ENCODE assay signal across 21 cellular contexts in the genomic region with DNA sequence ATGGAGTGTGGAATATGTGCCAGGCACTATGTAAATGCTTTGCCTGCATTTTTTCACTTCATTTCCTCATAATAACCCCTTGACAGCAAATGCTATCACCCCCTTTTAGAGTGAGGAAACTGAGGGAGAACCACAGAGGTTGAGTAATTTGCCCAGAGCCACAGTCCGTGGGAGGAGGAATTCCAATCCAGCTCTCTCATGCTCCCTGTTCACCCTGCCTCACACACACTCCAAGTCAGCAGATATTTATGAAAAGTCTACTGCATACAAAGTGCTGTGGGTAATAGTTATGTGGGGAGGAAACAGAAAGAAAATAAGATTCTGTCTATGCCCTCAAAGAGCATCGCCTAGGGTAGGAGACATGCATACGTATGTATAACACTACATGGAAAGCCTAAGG. TPM values are rescaled to one million over a fixed set of nuclear protein-coding genes. Genes with fewer than 3 reads are reported as not detected.
DNase-seq lines count a peak whose midpoint lies in the region; ATAC-seq, FAIRE-seq and TF ChIP-seq lines count a peak whose summit lies in the region.
"Had no signal": no experiment of that assay in that cellular context is flagged by ENCODE, and none has a peak within 500 bp of the region (broad histone marks: within the 10 kb centered on the region; RNA-seq: fewer than 3 reads in every experiment).

No MANE protein-coding gene starts in this region.

- no peaks in the 10 kb centered on the region for H3K9me2 ChIP-seq in GM23248 (ENCODE audit: insufficient read depth)

- H3K27ac Mint-ChIP-seq in astrocyte (ENCODE audit: unreplicated experiment), result peak overlapping the region; percentile 94
- no peak overlapping the region for H3K27ac Mint-ChIP-seq in stimulated activated memory B cell treated with anti-CD40 and anti-IgM and Interleukin-4, amounts not matched to agents 10 μg/mL and 1 μg/mL and 100 μg/mL, for 72 hours
- no peak overlapping the region for H3K27ac Mint-ChIP-seq in activated naive CD8-positive, alpha-beta T cell treated with anti-CD3 and anti-CD28 coated beads for 36 hours
- H3K27ac Mint-ChIP-seq: activated T-cell treated with anti-CD3 and anti-CD28 coated beads, Interleukin-2, amount 50 U/mL, for 24 hours; T-helper 17 cell had no signal

- H2AFZ ChIP-seq in GM23248 (peak overlapping the region; percentile 2; the same call in 1 of the 2 replicates), astrocyte (ENCODE audit: low read depth, low read length) (no peak overlapping the region)

- H3K36me3 Mint-ChIP-seq in astrocyte (ENCODE audit: low read depth, unreplicated experiment), result no peaks in the 10 kb centered on the region
- no peaks in the 10 kb centered on the region for H3K36me3 Mint-ChIP-seq in stimulated activated memory B cell treated with anti-CD40 and anti-IgM and Interleukin-4, amounts not matched to agents 10 μg/mL and 1 μg/mL and 100 μg/mL, for 72 hours
- H3K36me3 Mint-ChIP-seq in activated naive CD8-positive, alpha-beta T cell treated with anti-CD3 and anti-CD28 coated beads for 36 hours, result no peaks in the 10 kb centered on the region

- H3K4me1 Mint-ChIP-seq in astrocyte (ENCODE audit: low read depth, unreplicated experiment), result peaks cover 27% of the 10 kb centered on the region
- H3K4me1 Mint-ChIP-seq in stimulated activated memory B cell treated with anti-CD40 and anti-IgM and Interleukin-4, amounts not matched to agents 10 μg/mL and 1 μg/mL and 100 μg/mL, for 72 hours, result peaks cover 18% of the 10 kb centered on the region
- H3K4me1 Mint-ChIP-seq in activated naive CD8-positive, alpha-beta T cell treated with anti-CD3 and anti-CD28 coated beads for 36 hours, result peaks cover 2% of the 10 kb centered on the region

- peaks cover 49% of the 10 kb centered on the region for H3K27me3 Mint-ChIP-seq in astrocyte (ENCODE audit: low read depth, unreplicated experiment)
- no peaks in the 10 kb centered on the region for H3K27me3 Mint-ChIP-seq in stimulated activated memory B cell treated with anti-CD40 and anti-IgM and Interleukin-4, amounts not matched to agents 10 μg/mL and 1 μg/mL and 100 μg/mL, for 72 hours
- H3K27me3 Mint-ChIP-seq in activated naive CD8-positive, alpha-beta T cell treated with anti-CD3 and anti-CD28 coated beads for 36 hours, result no peaks in the 10 kb centered on the region
- H3K27me3 Mint-ChIP-seq: activated T-cell treated with anti-CD3 and anti-CD28 coated beads, Interleukin-2, amount 50 U/mL, for 24 hours had no signal

- H3K9ac ChIP-seq in GM23248 (peak overlapping the region; percentile 73), astrocyte (ENCODE audit: low read length) (peak overlapping the region; percentile 46)
- H3K9ac ChIP-seq: KMS-11 had no signal

- DNase-seq in GM23248 (peak; percentile 92), astrocyte (ENCODE audit: low read depth) (peak; percentile 93), foreskin keratinocyte (peak in 1 of 2 donors; percentile 54), stromal cell of bone marrow (ENCODE audit: low read depth) (peak; percentile 79)
- DNase-seq in activated naive CD8-positive, alpha-beta T cell treated with anti-CD3 and anti-CD28 coated beads for 36 hours, result no peak
- DNase-seq: activated CD4-positive, alpha-beta T cell treated with anti-CD3 and anti-CD28 coated beads for 4 hours; activated T-cell treated with anti-CD3 and anti-CD28 coated beads, Interleukin-2, amount 50 U/mL, for 24 hours; adrenal gland; Caco-2; dorsolateral prefrontal cortex; kidney; NCI-H2081; NCI-H774; stimulated activated naive CD4-positive, alpha-beta T cell treated with Interleukin-2 at 50 U/mL for 16 hours; T-helper 17 cell had no signal

- H3K4me2 ChIP-seq in GM23248 (ENCODE audit: unreplicated experiment), result peak overlapping the region; percentile 61
- peak overlapping the region; percentile 71 for H3K4me2 ChIP-seq in astrocyte (ENCODE audit: low read length)
- H3K4me2 ChIP-seq: KMS-11 had no signal

- H3K27ac ChIP-seq in GM23248 (peak overlapping the region; percentile 97), astrocyte (ENCODE audit: low read depth, low read length) (peak overlapping the region; percentile 72), foreskin keratinocyte (no peak overlapping the region)
- H3K27ac ChIP-seq: dorsolateral prefrontal cortex, gastroesophageal sphincter, KMS-11, vagina had no signal

- no peaks in the 10 kb centered on the region for H4K20me1 ChIP-seq in GM23248 (ENCODE audit: insufficient read depth)
- no peaks in the 10 kb centered on the region for H4K20me1 ChIP-seq in astrocyte (ENCODE audit: insufficient read depth, low read length)

- H3K27me3 ChIP-seq in GM23248 (replicated peaks; ENCODE audit: insufficient read depth) (no peaks in the 10 kb centered on the region), astrocyte (ENCODE audit: insufficient read depth, low read length) (peaks cover 3% of the 10 kb centered on the region), foreskin keratinocyte (peaks cover 5% of the 10 kb centered on the region)
- H3K27me3 ChIP-seq: adrenal gland, dorsolateral prefrontal cortex, gastroesophageal sphincter, vagina had no signal

- in situ Hi-C loops in GM23248 (cut with MboI), result no loop called here

- peak overlapping the region; percentile 26 for H3K4me3 ChIP-seq in GM23248
- H3K4me3 ChIP-seq in astrocyte (ENCODE audit: insufficient read depth, low read depth, low read length), result no peak overlapping the region
- H3K4me3 ChIP-seq: adrenal gland, dorsolateral prefrontal cortex, gastroesophageal sphincter, HAP-1, vagina had no signal

- no peaks in the 10 kb centered on the region for H3K9me3 ChIP-seq in GM23248 (ENCODE audit: low read depth)
- H3K9me3 ChIP-seq in astrocyte (ENCODE audit: insufficient read depth, low read depth, low read length), result no peaks in the 10 kb centered on the region
- H3K9me3 ChIP-seq: adrenal gland, Caco-2, gastroesophageal sphincter, HAP-1, vagina had no signal

- no peak for FAIRE-seq in astrocyte (lab: Jason Lieb, UNC)
- FAIRE-seq: kidney had no signal

- H3K9me3 Mint-ChIP-seq in astrocyte (ENCODE audit: unreplicated experiment), result peaks cover 3% of the 10 kb centered on the region
- no peaks in the 10 kb centered on the region for H3K9me3 Mint-ChIP-seq in stimulated activated memory B cell treated with anti-CD40 and anti-IgM and Interleukin-4, amounts not matched to agents 10 μg/mL and 1 μg/mL and 100 μg/mL, for 72 hours
- no peaks in the 10 kb centered on the region for H3K9me3 Mint-ChIP-seq in activated naive CD8-positive, alpha-beta T cell treated with anti-CD3 and anti-CD28 coated beads for 36 hours
- H3K9me3 Mint-ChIP-seq: activated T-cell treated with anti-CD3 and anti-CD28 coated beads, Interleukin-2, amount 50 U/mL, for 24 hours had no signal

- H3K4me1 ChIP-seq in GM23248 (ENCODE audit: insufficient read depth) (peaks cover 53% of the 10 kb centered on the region), astrocyte (ENCODE audit: insufficient read depth, low read length) (peaks cover 41% of the 10 kb centered on the region), foreskin keratinocyte (peaks cover 8% of the 10 kb centered on the region)
- H3K4me1 ChIP-seq: Caco-2, HAP-1, vagina had no signal

- TF ChIP-seq CTCF in astrocyte (IDR thresholded peaks at IDR 0.05; ENCODE audit: insufficient read depth, low read depth, low read length) (no peak), foreskin keratinocyte (conservative IDR thresholded peaks at IDR 0.05) (no peak)

- 13 to 19% methylated on average over 3 of the region's 3 CpGs for WGBS in GM23248 (ENCODE audit: low coverage in 1 of 2, low lambda C conversion rate in 2 of 2, missing lambda C conversion rate in 2 of 2), 2 experiments

- peak overlapping the region; percentile 13 for H3K4me3 Mint-ChIP-seq in astrocyte (ENCODE audit: unreplicated experiment)
- no peak overlapping the region for H3K4me3 Mint-ChIP-seq in stimulated activated memory B cell treated with anti-CD40 and anti-IgM and Interleukin-4, amounts not matched to agents 10 μg/mL and 1 μg/mL and 100 μg/mL, for 72 hours
- no peak overlapping the region for H3K4me3 Mint-ChIP-seq in activated naive CD8-positive, alpha-beta T cell treated with anti-CD3 and anti-CD28 coated beads for 36 hours
- H3K4me3 Mint-ChIP-seq: activated T-cell treated with anti-CD3 and anti-CD28 coated beads, Interleukin-2, amount 50 U/mL, for 24 hours; T-helper 17 cell had no signal

- ATAC-seq in foreskin keratinocyte (peak; percentile 28), GM21390 (IDR thresholded peaks at IDR 0.05; ENCODE audit: unreplicated experiment) (no peak)
- no peak for ATAC-seq in stimulated activated memory B cell treated with anti-CD40 and anti-IgM and Interleukin-4, amounts not matched to agents 10 μg/mL and 1 μg/mL and 100 μg/mL, for 72 hours
- ATAC-seq: gastroesophageal sphincter, T-helper 17 cell had no signal

- peaks cover 43% of the 10 kb centered on the region for H3F3A ChIP-seq in GM23248 (ENCODE audit: insufficient read depth)

- no peaks in the 10 kb centered on the region for H3K36me3 ChIP-seq in GM23248 (ENCODE audit: low read depth)
- H3K36me3 ChIP-seq in astrocyte (ENCODE audit: insufficient read depth, low read length), result no peaks in the 10 kb centered on the region
- H3K36me3 ChIP-seq: adrenal gland, gastroesophageal sphincter, HAP-1, vagina had no signal

- H3K79me2 ChIP-seq in GM23248 (ENCODE audit: insufficient read depth) (no peaks in the 10 kb centered on the region), astrocyte (ENCODE audit: insufficient read depth, low read length) (no peaks in the 10 kb centered on the region)

RNA-seq across cellular contexts. Expression of gene RBM15, which starts 30.9 kb away (rescaled TPM):
- 18.7 and 22.5 TPM in 2 replicates for total RNA-seq in GM23248 (2014; rRNA removed; shearing (Covaris generic))
- polyA plus RNA-seq in GM23248 (2016; fragmentation: Nextera tagmentation; extraction: Ambion mirVana) (6.4 and 6.6 TPM in 2 replicates), foreskin keratinocyte (3.0 and 3.2 TPM in 2 replicates)
- total RNA-seq in astrocyte (20.4 and 21.1 TPM in 2 replicates), foreskin keratinocyte (25.0 and 25.7 TPM in 2 replicates)
- 10 to 100 TPM; 69.8 to 71.0 TPM for total RNA-seq in activated naive CD8-positive, alpha-beta T cell treated with anti-CD3 and anti-CD28 coated beads for 36 hours
